ENCODE assay signal across 14 cellular contexts in genomic region chr22:36153756-36154155, GRCh38. TPM values are rescaled to one million over a fixed set of nuclear protein-coding genes. Genes with fewer than 3 reads are reported as not detected.
A peak's percentile ranks its signal among the peaks of the same experiment; 100 is the strongest.
DNase-seq lines count a peak whose midpoint lies in the region; ATAC-seq, FAIRE-seq and TF ChIP-seq lines count a peak whose summit lies in the region.
"Had no signal": no experiment of that assay in that cellular context is flagged by ENCODE, and none has a peak within 500 bp of the region (broad histone marks: within the 10 kb centered on the region; RNA-seq: fewer than 3 reads in every experiment).

No MANE protein-coding gene starts in this region.

- peaks cover 25% of the 10 kb centered on the region for H3K36me3 Mint-ChIP-seq in stimulated activated naive CD8-positive, alpha-beta T cell treated with anti-CD3 and anti-CD28 coated beads, Interleukin-15, Interleukin-2, amounts not matched to agents 100 ng/mL and 50 ng/mL, for 24 hours (ENCODE audit: low read depth)
- H3K36me3 Mint-ChIP-seq in effector memory CD8-positive, alpha-beta T cell (ENCODE audit: insufficient read depth) = peaks cover 83% of the 10 kb centered on the region
- peaks cover 8% of the 10 kb centered on the region; the same call in 1 of the 2 replicates for H3K36me3 Mint-ChIP-seq in HFFc6 (ENCODE audit: low read depth)

- H3K4me3 Mint-ChIP-seq in stimulated activated naive CD8-positive, alpha-beta T cell treated with anti-CD3 and anti-CD28 coated beads, Interleukin-15, Interleukin-2, amounts not matched to agents 100 ng/mL and 50 ng/mL, for 24 hours = peak overlapping the region; percentile 24
- peak overlapping the region; percentile 96 to 99 for H3K4me3 Mint-ChIP-seq in effector memory CD8-positive, alpha-beta T cell
- no peak overlapping the region for H3K4me3 Mint-ChIP-seq in HFFc6

- peak overlapping the region in 1 of 4 donors; percentile 28 for H3K27ac ChIP-seq in pancreas
- H3K27ac ChIP-seq in vagina = peak overlapping the region; percentile 96

- H3K4me1 Mint-ChIP-seq in stimulated activated naive CD8-positive, alpha-beta T cell treated with anti-CD3 and anti-CD28 coated beads, Interleukin-15, Interleukin-2, amounts not matched to agents 100 ng/mL and 50 ng/mL, for 24 hours (ENCODE audit: low read depth) = peaks cover 85% of the 10 kb centered on the region
- H3K4me1 Mint-ChIP-seq in effector memory CD8-positive, alpha-beta T cell (ENCODE audit: low read depth in 2 of 2) = peaks cover 71 to 84% of the 10 kb centered on the region in 2 donors
- peaks cover 40% of the 10 kb centered on the region for H3K4me1 Mint-ChIP-seq in HFFc6 (ENCODE audit: low read depth)

- intact Hi-C loops in pancreas (cut with DNase I) = no loop called here
- intact Hi-C loops in vagina (cut with DNase I) = no loop called here

- peaks cover 6% of the 10 kb centered on the region for H3K9me3 Mint-ChIP-seq in stimulated activated naive CD8-positive, alpha-beta T cell treated with anti-CD3 and anti-CD28 coated beads, Interleukin-15, Interleukin-2, amounts not matched to agents 100 ng/mL and 50 ng/mL, for 24 hours
- H3K9me3 Mint-ChIP-seq in effector memory CD8-positive, alpha-beta T cell = no peaks in the 10 kb centered on the region
- peaks cover 7% of the 10 kb centered on the region; the same call in 1 of the 2 replicates for H3K9me3 Mint-ChIP-seq in HFFc6

- no peaks in the 10 kb centered on the region for H3K27me3 Mint-ChIP-seq in stimulated activated naive CD8-positive, alpha-beta T cell treated with anti-CD3 and anti-CD28 coated beads, Interleukin-15, Interleukin-2, amounts not matched to agents 100 ng/mL and 50 ng/mL, for 24 hours
- no peaks in the 10 kb centered on the region for H3K27me3 Mint-ChIP-seq in effector memory CD8-positive, alpha-beta T cell
- peaks cover 8% of the 10 kb centered on the region for H3K27me3 Mint-ChIP-seq in HFFc6 (ENCODE audit: insufficient read depth)

- DNase-seq in stimulated activated naive CD8-positive, alpha-beta T cell treated with anti-CD3 and anti-CD28 coated beads, Interleukin-15, Interleukin-2, amounts not matched to agents 100 U/mL and 50 U/mL, for 24 hours = no peak
- DNase-seq in effector memory CD8-positive, alpha-beta T cell = no peak
- DNase-seq in pancreas (no peak), vagina (ENCODE audit: extremely low spot score in 2 of 2) (no peak), HFFc6 (no peak), kidney tubule cell (ENCODE audit: low spot score) (no peak)
- DNase-seq: AML-193; hypothalamus; NCI-H2081; occipital lobe; stimulated activated CD4-positive, alpha-beta T cell treated with anti-CD3 and anti-CD28 coated beads, Interleukin-12 subunit alpha, Interleukin-12 subunit beta, amount 100 ng/mL, for 4 hours had no signal

- H3K4me3 ChIP-seq in pancreas (peak overlapping the region in 1 of 4 donors; percentile 2), vagina (no peak overlapping the region)
- H3K4me3 ChIP-seq: lung had no signal

- H3K9me3 ChIP-seq in pancreas = no peaks in the 10 kb centered on the region
- H3K9me3 ChIP-seq in vagina = no peaks in the 10 kb centered on the region

- WGBS in pancreas, 2 donors = 12 to 16% methylated on average over 6 of the region's 6 CpGs

- H3K27me3 ChIP-seq in pancreas = no peaks in the 10 kb centered on the region
- H3K27me3 ChIP-seq in vagina = no peaks in the 10 kb centered on the region

- H3K4me1 ChIP-seq in pancreas (peaks cover 8 to 20% (median 13%) of the 10 kb centered on the region in 3 donors), vagina (peaks cover 84% of the 10 kb centered on the region)

- H3K36me3 ChIP-seq in pancreas (no peaks in the 10 kb centered on the region), vagina (peaks cover 0 to 13% of the 10 kb centered on the region in 2 donors)

- FAIRE-seq in pancreas (lab: Jason Lieb, UNC) = no peak

- no peak for TF ChIP-seq CTCF in pancreas (IDR thresholded peaks at IDR 0.05)
- no peak for TF ChIP-seq CTCF in vagina (IDR thresholded peaks at IDR 0.05)
- no peak for TF ChIP-seq CTCF in HFFc6 (IDR thresholded peaks at IDR 0.05)

- no peak for TF ChIP-seq POLR2A in vagina (IDR thresholded peaks at IDR 0.05)

- peak overlapping the region; percentile 84 for H3K27ac Mint-ChIP-seq in stimulated activated naive CD8-positive, alpha-beta T cell treated with anti-CD3 and anti-CD28 coated beads, Interleukin-15, Interleukin-2, amounts not matched to agents 100 ng/mL and 50 ng/mL, for 24 hours
- H3K27ac Mint-ChIP-seq in effector memory CD8-positive, alpha-beta T cell = peak overlapping the region; percentile 96 to 98
- H3K27ac Mint-ChIP-seq in HFFc6 = no peak overlapping the region

- no peak for ATAC-seq in stimulated activated naive CD8-positive, alpha-beta T cell treated with anti-CD3 and anti-CD28 coated beads, Interleukin-15, Interleukin-2, amounts not matched to agents 100 U/mL and 50 U/mL, for 24 hours
- no peak for ATAC-seq in effector memory CD8-positive, alpha-beta T cell (replicated peaks)
- ATAC-seq in pancreas (peak; percentile 3 to 63 (median 49)), GM18511 (IDR thresholded peaks at IDR 0.05; ENCODE audit: unreplicated experiment) (no peak)

RNA-seq across cellular contexts. Expression of gene APOL3, which starts 6.8 kb away (rescaled TPM):
- 1 to 10 TPM; 2.5 to 7.5 (median 4.6) TPM for total RNA-seq in pancreas
- 10 to 100 TPM; 11.8 to 13.5 TPM for polyA plus RNA-seq in pancreas
- total RNA-seq in vagina = 48.9 TPM
- total RNA-seq in HFFc6 (2021; fragmentation: NEBNext Ultra II Directional; extraction: Animal tissue kit (Norgen Biotek cat#: 25700)) = 1 to 10 TPM; 1.0 to 2.3 (median 2.2) TPM

RNA-seq across cellular contexts. Expression of gene APOL4, which starts 47.9 kb away (rescaled TPM):
- 1 to 10 TPM in 3 of 6 donors, under 1 TPM in 3; 0.28 to 4.1 (median 0.85) TPM for total RNA-seq in pancreas
- polyA plus RNA-seq in pancreas = 1 to 10 TPM; 1.9 TPM
- total RNA-seq in vagina = 4.2 TPM
- total RNA-seq in HFFc6 (2021; fragmentation: NEBNext Ultra II Directional; extraction: Animal tissue kit (Norgen Biotek cat#: 25700)) = not detected

Comparison
In these comparisons a context has a peak if more than half of its experiments do, and no peak if none do; other contexts are left out.
1. ATAC-seq: peak in pancreas (4 of 4); none in stimulated activated naive CD8-positive, alpha-beta T cell treated with anti-CD3 and anti-CD28 coated beads, Interleukin-15, Interleukin-2, amounts not matched to agents 100 U/mL and 50 U/mL, for 24 hours (single experiment), effector memory CD8-positive, alpha-beta T cell (single experiment) and GM18511 (single experiment).